ENCODE assay signal across 38 cellular contexts in genomic region chr10:60623627-60624026, GRCh38.
"Had no signal": no experiment of that assay in that cellular context is flagged by ENCODE, and none has a peak within 500 bp of the region (broad histone marks: within the 10 kb centered on the region; RNA-seq: fewer than 3 reads in every experiment).

No MANE protein-coding gene starts in this region.

- H3K36me3 Mint-ChIP-seq: activated CD4-positive, alpha-beta memory T cell treated with anti-CD3 and anti-CD28 coated beads for 36 hours; activated CD8-positive, alpha-beta memory T cell treated with anti-CD3 and anti-CD28 coated beads, Interleukin-2, amount 10 ng/mL, durations not matched to agents 7 days and 5 days; activated naive CD8-positive, alpha-beta T cell treated with anti-CD3 and anti-CD28 coated beads for 36 hours had no signal

- H3K4me1 ChIP-seq: adrenal gland had no signal

- H3K4me1 Mint-ChIP-seq: activated B cell treated with CpG ODN at 0.5 μM for 24 hours; activated CD8-positive, alpha-beta memory T cell treated with anti-CD3 and anti-CD28 coated beads, Interleukin-2, amount 10 ng/mL, durations not matched to agents 7 days and 5 days; activated naive CD8-positive, alpha-beta T cell treated with anti-CD3 and anti-CD28 coated beads for 36 hours; activated naive CD8-positive, alpha-beta T cell treated with anti-CD3 and anti-CD28 coated beads, Interleukin-2, amount 50 U/mL, for 24 hours had no signal

- H3K4me3 ChIP-seq: adrenal gland, body of pancreas had no signal

- H3K27me3 Mint-ChIP-seq: activated B cell treated with CpG ODN at 0.5 μM for 24 hours; activated CD4-positive, alpha-beta memory T cell treated with anti-CD3 and anti-CD28 coated beads for 36 hours; activated naive CD4-positive, alpha-beta T cell treated with anti-CD3 and anti-CD28 coated beads, Interleukin-2, amount 50 U/mL, for 24 hours; activated naive CD8-positive, alpha-beta T cell treated with anti-CD3 and anti-CD28 coated beads for 36 hours; effector memory CD8-positive, alpha-beta T cell; T-helper 17 cell had no signal

- H3K36me3 ChIP-seq: adrenal gland, WERI-Rb-1 had no signal

- H3K4me3 Mint-ChIP-seq: activated B cell treated with CpG ODN at 0.5 μM for 24 hours; activated CD4-positive, alpha-beta memory T cell treated with anti-CD3 and anti-CD28 coated beads for 36 hours; activated CD8-positive, alpha-beta memory T cell treated with anti-CD3 and anti-CD28 coated beads, Interleukin-2, amount 10 ng/mL, durations not matched to agents 7 days and 5 days; activated CD8-positive, alpha-beta T cell treated with anti-CD3 and anti-CD28 coated beads, Interleukin-2, amount 10 ng/mL, durations not matched to agents 7 days and 5 days; activated naive CD4-positive, alpha-beta T cell treated with anti-CD3 and anti-CD28 coated beads for 36 hours; activated naive CD4-positive, alpha-beta T cell treated with anti-CD3 and anti-CD28 coated beads, Interleukin-2, amount 50 U/mL, for 24 hours; activated naive CD8-positive, alpha-beta T cell treated with anti-CD3 and anti-CD28 coated beads for 36 hours; activated naive CD8-positive, alpha-beta T cell treated with anti-CD3 and anti-CD28 coated beads, Interleukin-2, amount 50 U/mL, for 24 hours; activated T-helper 1 cell treated with anti-CD3 and anti-CD28 coated beads, Interleukin-12 subunit alpha, Interleukin-12 subunit beta, Interleukin-2, Interleukin-4 antibody, amounts not matched to agents 30 ng/mL and 10 ng/mL and 1 ng/mL, durations not matched to agents 14 hours and 24 hours and 36 hours; effector memory CD8-positive, alpha-beta T cell; T-helper 17 cell; T-helper 2 cell treated with Interferon-gamma antibody and Interleukin-4, amounts not matched to agents 5 μg/mL and 100 μg/mL, for 36 hours had no signal

- FAIRE-seq: colon, endometrium, endothelial cell of umbilical vein, frontal cortex had no signal

- ATAC-seq: activated CD4-positive, CD25-positive, alpha-beta regulatory T cell treated with anti-CD3 and anti-CD28 coated beads, Interleukin-2, amount 50 U/mL, for 24 hours; activated CD8-positive, alpha-beta memory T cell treated with anti-CD3 and anti-CD28 coated beads, Interleukin-2, amount 10 ng/mL, durations not matched to agents 7 days and 5 days; activated CD8-positive, alpha-beta T cell treated with anti-CD3 and anti-CD28 coated beads, Interleukin-2, amount 10 ng/mL, durations not matched to agents 7 days and 5 days; activated naive CD8-positive, alpha-beta T cell treated with anti-CD3 and anti-CD28 coated beads, Interleukin-2, amount 50 U/mL, for 24 hours; body of pancreas; effector memory CD8-positive, alpha-beta T cell; T-helper 17 cell had no signal

- H3K27me3 ChIP-seq: adrenal gland, body of pancreas had no signal

- H3K27ac ChIP-seq: adrenal gland, body of pancreas, epithelial cell of prostate, WERI-Rb-1 had no signal

- DNase-seq: activated B cell treated with CpG ODN at 0.5 μM for 24 hours; activated CD4-positive, alpha-beta memory T cell treated with anti-CD3 and anti-CD28 coated beads for 36 hours; activated CD4-positive, alpha-beta T cell treated with anti-CD3 and anti-CD28 coated beads for 48 hours; activated CD4-positive, alpha-beta T cell treated with anti-CD3 and anti-CD28 coated beads, Interleukin-2, amount 50 U/mL, for 1 hour; activated CD8-positive, alpha-beta memory T cell treated with anti-CD3 and anti-CD28 coated beads, Interleukin-2, amount 10 ng/mL, durations not matched to agents 7 days and 5 days; activated CD8-positive, alpha-beta memory T cell treated with anti-CD3 and anti-CD28 coated beads, Interleukin-2, amount 50 U/mL, for 4 hours; activated CD8-positive, alpha-beta T cell treated with anti-CD3 and anti-CD28 coated beads, Interleukin-2, amount 10 ng/mL, durations not matched to agents 7 days and 5 days; activated effector memory CD4-positive, alpha-beta T cell treated with anti-CD3 and anti-CD28 coated beads, Interleukin-2, amount 50 U/mL, for 16 hours; activated naive CD4-positive, alpha-beta T cell treated with anti-CD3 and anti-CD28 coated beads for 36 hours; activated naive CD8-positive, alpha-beta T cell treated with anti-CD3 and anti-CD28 coated beads for 36 hours; activated naive CD8-positive, alpha-beta T cell treated with anti-CD3 and anti-CD28 coated beads, Interleukin-2, amount 50 U/mL, for 24 hours; activated T-cell treated with anti-CD3 and anti-CD28 coated beads, Interleukin-2, amount 50 U/mL, for 1 hour; activated T-cell treated with anti-CD3 and anti-CD28 coated beads, Interleukin-2, amount 50 U/mL, for 48 hours; adrenal gland; amygdala; aorta; body of pancreas; caudate nucleus; cortex of kidney; dermis blood vessel endothelial cell; effector CD4-positive, alpha-beta T cell; effector memory CD8-positive, alpha-beta T cell; foreskin fibroblast; head of caudate nucleus; T-helper 1 cell; T-helper 17 cell; T1000; WERI-Rb-1 had no signal

- H3K9me3 Mint-ChIP-seq: activated B cell treated with CpG ODN at 0.5 μM for 24 hours; activated CD4-positive, alpha-beta memory T cell treated with anti-CD3 and anti-CD28 coated beads for 36 hours; activated naive CD4-positive, alpha-beta T cell treated with anti-CD3 and anti-CD28 coated beads for 36 hours; activated naive CD4-positive, alpha-beta T cell treated with anti-CD3 and anti-CD28 coated beads, Interleukin-2, amount 50 U/mL, for 24 hours; activated naive CD8-positive, alpha-beta T cell treated with anti-CD3 and anti-CD28 coated beads for 36 hours; activated naive CD8-positive, alpha-beta T cell treated with anti-CD3 and anti-CD28 coated beads, Interleukin-2, amount 50 U/mL, for 24 hours; activated T-helper 1 cell treated with anti-CD3 and anti-CD28 coated beads, Interleukin-12 subunit alpha, Interleukin-12 subunit beta, Interleukin-2, Interleukin-4 antibody, amounts not matched to agents 30 ng/mL and 10 ng/mL and 1 ng/mL, durations not matched to agents 14 hours and 24 hours and 36 hours; activated T-helper 2 cell treated with anti-CD3 and anti-CD28 coated beads, Interferon-gamma antibody, Interleukin-2, Interleukin-4, amounts not matched to agents 10 μg/mL and 5 μg/mL and 100 μg/mL, durations not matched to agents 14 hours and 24 hours and 36 hours; effector memory CD8-positive, alpha-beta T cell; T-helper 2 cell treated with Interferon-gamma antibody and Interleukin-4, amounts not matched to agents 5 μg/mL and 100 μg/mL, for 36 hours had no signal

- H3K9me3 ChIP-seq: body of pancreas had no signal

- H3K27ac Mint-ChIP-seq: activated B cell treated with CpG ODN at 0.5 μM for 24 hours; activated CD4-positive, alpha-beta memory T cell treated with anti-CD3 and anti-CD28 coated beads for 36 hours; activated CD8-positive, alpha-beta memory T cell treated with anti-CD3 and anti-CD28 coated beads, Interleukin-2, amount 10 ng/mL, durations not matched to agents 7 days and 5 days; activated CD8-positive, alpha-beta T cell treated with anti-CD3 and anti-CD28 coated beads, Interleukin-2, amount 10 ng/mL, durations not matched to agents 7 days and 5 days; activated naive CD4-positive, alpha-beta T cell treated with anti-CD3 and anti-CD28 coated beads for 36 hours; activated naive CD4-positive, alpha-beta T cell treated with anti-CD3 and anti-CD28 coated beads, Interleukin-2, amount 50 U/mL, for 24 hours; activated naive CD8-positive, alpha-beta T cell treated with anti-CD3 and anti-CD28 coated beads for 36 hours; activated naive CD8-positive, alpha-beta T cell treated with anti-CD3 and anti-CD28 coated beads, Interleukin-2, amount 50 U/mL, for 24 hours; activated T-helper 1 cell treated with anti-CD3 and anti-CD28 coated beads, Interleukin-12 subunit alpha, Interleukin-12 subunit beta, Interleukin-2, Interleukin-4 antibody, amounts not matched to agents 30 ng/mL and 10 ng/mL and 1 ng/mL, durations not matched to agents 14 hours and 24 hours and 36 hours; activated T-helper 2 cell treated with anti-CD3 and anti-CD28 coated beads, Interferon-gamma antibody, Interleukin-2, Interleukin-4, amounts not matched to agents 10 μg/mL and 5 μg/mL and 100 μg/mL, durations not matched to agents 14 hours and 24 hours and 36 hours; effector memory CD8-positive, alpha-beta T cell; T-helper 17 cell; T-helper 2 cell treated with Interferon-gamma antibody and Interleukin-4, amounts not matched to agents 5 μg/mL and 100 μg/mL, for 36 hours had no signal
